13 cellular contexts compared by ENCODE assay signal in genomic region chr12:20588057-20588456, GRCh38.
DNase-seq lines count a peak whose midpoint lies in the region; ATAC-seq, FAIRE-seq and TF ChIP-seq lines count a peak whose summit lies in the region.
"Had no signal": no experiment of that assay in that cellular context is flagged by ENCODE, and none has a peak within 500 bp of the region (broad histone marks: within the 10 kb centered on the region; RNA-seq: fewer than 3 reads in every experiment).

No MANE protein-coding gene starts in this region.

- peak; percentile 74 for DNase-seq in NCI-H1105 treated with DMSO at 0.1 percent for 48 hours (lab: John Stamatoyannopoulos, UW)
- DNase-seq in RPMI8226, result peak; percentile 59
- DNase-seq in cardiac muscle cell (ENCODE audit: low read depth in 1 of 2, low spot score in 1 of 2), result peak in 1 of 2 donors; percentile 80
- DNase-seq in pons (ENCODE audit: low spot score), result peak; percentile 96
- no peak for DNase-seq in small intestine
- DNase-seq in mucosa of descending colon, result no peak
- DNase-seq in brain microvascular endothelial cell, result no peak
- no peak for DNase-seq in urothelium cell line (ENCODE audit: low spot score)
- DNase-seq: activated CD8-positive, alpha-beta memory T cell treated with anti-CD3 and anti-CD28 coated beads for 24 hours; CD4-positive, alpha-beta T cell; KG1; left lung had no signal

- in situ Hi-C loops in brain microvascular endothelial cell (cut with HindIII; ENCODE audit: low pct_ligation_motif_present, low sequenced_read_pairs), result no loop called here

- FAIRE-seq in small intestine (lab: Jason Lieb, UNC) (no peak), urothelium cell line (lab: Jason Lieb, UNC) (no peak)

- H3K27me3 ChIP-seq in cardiac muscle cell (no peaks in the 10 kb centered on the region), small intestine (ENCODE audit: control insufficient read depth in 2 of 2, insufficient read depth in 2 of 2, low read length in 2 of 2) (no peaks in the 10 kb centered on the region), brain microvascular endothelial cell (replicated peaks) (no peaks in the 10 kb centered on the region)
- H3K27me3 ChIP-seq: left lung had no signal

- H3K4me3 ChIP-seq in cardiac muscle cell (no peak overlapping the region), small intestine (ENCODE audit: low read depth in 1 of 2, low read length in 2 of 2) (no peak overlapping the region), mucosa of descending colon (no peak overlapping the region), brain microvascular endothelial cell (ENCODE audit: low read depth, low read length) (no peak overlapping the region)
- H3K4me3 ChIP-seq: left lung had no signal

- no peaks in the 10 kb centered on the region for H3K9me3 ChIP-seq in cardiac muscle cell (ENCODE audit: low read depth)
- no peaks in the 10 kb centered on the region for H3K9me3 ChIP-seq in small intestine (ENCODE audit: control insufficient read depth, low read depth)
- H3K9me3 ChIP-seq in mucosa of descending colon, result no peaks in the 10 kb centered on the region
- H3K9me3 ChIP-seq: left lung had no signal

- no peaks in the 10 kb centered on the region for H3K36me3 ChIP-seq in cardiac muscle cell
- no peaks in the 10 kb centered on the region for H3K36me3 ChIP-seq in small intestine (ENCODE audit: control insufficient read depth in 2 of 2, insufficient read depth in 2 of 2, low read length in 2 of 2)
- no peaks in the 10 kb centered on the region for H3K36me3 ChIP-seq in mucosa of descending colon (ENCODE audit: low read depth)
- no peaks in the 10 kb centered on the region for H3K36me3 ChIP-seq in brain microvascular endothelial cell (replicated peaks)
- H3K36me3 ChIP-seq: left lung had no signal

- no peak for ATAC-seq in mucosa of descending colon
- ATAC-seq: HCT116, left lung had no signal

- H3K27ac ChIP-seq in cardiac muscle cell (peak overlapping the region; percentile 24), small intestine (ENCODE audit: low read depth in 1 of 2, low read length in 1 of 2) (no peak overlapping the region), brain microvascular endothelial cell (no peak overlapping the region)
- H3K27ac ChIP-seq: left lung had no signal

- 75 to 85% (median 85%) methylated on average over 3 of the region's 3 CpGs for WGBS in small intestine, 3 donors

- H3K4me1 ChIP-seq in cardiac muscle cell (ENCODE audit: low read depth) (peaks cover 11% of the 10 kb centered on the region), small intestine (ENCODE audit: control insufficient read depth in 2 of 2, insufficient read depth in 1 of 2, low read depth in 1 of 2, low read length in 1 of 2) (peaks cover 0 to 2% of the 10 kb centered on the region in 2 donors), mucosa of descending colon (ENCODE audit: low read depth) (no peaks in the 10 kb centered on the region)
- H3K4me1 ChIP-seq: left lung had no signal

- no peak for TF ChIP-seq CTCF in cardiac muscle cell (IDR thresholded peaks at IDR 0.05; ENCODE audit: low read depth, low read length)
- no peak for TF ChIP-seq CTCF in mucosa of descending colon (IDR thresholded peaks at IDR 0.05)
- no peak for TF ChIP-seq CTCF in brain microvascular endothelial cell (IDR thresholded peaks at IDR 0.05; ENCODE audit: low read depth, low read length, missing control alignments)

- intact Hi-C loops in mucosa of descending colon (cut with DNase I, micrococcal nuclease), result no loop called here

Comparison
In these comparisons a context has a peak if more than half of its experiments do, and no peak if none do; other contexts are left out.
1. DNase-seq: peak in NCI-H1105 treated with DMSO at 0.1 percent for 48 hours (single experiment), RPMI8226 (single experiment) and pons (single experiment); none in small intestine (single experiment), mucosa of descending colon (0 of 3), brain microvascular endothelial cell (single experiment) and urothelium cell line (single experiment).